Comparison of ENCODE assay signal across 20 cellular contexts in genomic region chr11:45748801-45749200, GRCh38.
"Had no signal": no experiment of that assay in that cellular context is flagged by ENCODE, and none has a peak within 500 bp of the region (broad histone marks: within the 10 kb centered on the region; RNA-seq: fewer than 3 reads in every experiment).

No MANE protein-coding gene starts in this region.

- H3K27ac Mint-ChIP-seq: activated CD4-positive, alpha-beta T cell treated with anti-CD3 and anti-CD28 coated beads, Interleukin-2, amount 10 ng/mL, durations not matched to agents 7 days and 5 days; activated naive CD4-positive, alpha-beta T cell treated with anti-CD3 and anti-CD28 coated beads, Interleukin-2, amount 50 U/mL, for 72 hours; activated T-helper 1 cell treated with anti-CD3 and anti-CD28 coated beads, Interleukin-12 subunit alpha, Interleukin-12 subunit beta, Interleukin-2, Interleukin-4 antibody, amounts not matched to agents 30 ng/mL and 10 ng/mL and 1 ng/mL, durations not matched to agents 14 hours and 24 hours and 36 hours; dendritic cell treated with granulocyte-macrophage colony-stimulating factor and Interleukin-4, amounts not matched to agents 40 ng/mL and 50 ng/mL, for 4 days; memory B cell; naive B cell had no signal

- H3K4me3 Mint-ChIP-seq: activated CD4-positive, alpha-beta T cell treated with anti-CD3 and anti-CD28 coated beads, Interleukin-2, amount 10 ng/mL, durations not matched to agents 7 days and 5 days; activated T-helper 1 cell treated with anti-CD3 and anti-CD28 coated beads, Interleukin-12 subunit alpha, Interleukin-12 subunit beta, Interleukin-2, Interleukin-4 antibody, amounts not matched to agents 30 ng/mL and 10 ng/mL and 1 ng/mL, durations not matched to agents 14 hours and 24 hours and 36 hours; dendritic cell treated with granulocyte-macrophage colony-stimulating factor and Interleukin-4, amounts not matched to agents 40 ng/mL and 50 ng/mL, for 4 days; memory B cell; naive B cell had no signal

- H3K4me1 Mint-ChIP-seq: activated CD4-positive, alpha-beta T cell treated with anti-CD3 and anti-CD28 coated beads, Interleukin-2, amount 10 ng/mL, durations not matched to agents 7 days and 5 days; memory B cell; naive B cell had no signal

- H3K4me3 ChIP-seq: adrenal gland, hepatocyte, mucosa of descending colon, spleen, tibial nerve, uterus had no signal

- H3K4me1 ChIP-seq: adrenal gland, uterus had no signal

- ATAC-seq: activated naive CD4-positive, alpha-beta T cell treated with anti-CD3 and anti-CD28 coated beads, Interleukin-2, amount 50 U/mL, for 72 hours; mucosa of descending colon; sciatic nerve; stimulated activated naive CD8-positive, alpha-beta T cell treated with anti-CD3 and anti-CD28 coated beads, Interleukin-15, Interleukin-2, amounts not matched to agents 100 U/mL and 50 U/mL, for 24 hours had no signal

- DNase-seq: activated CD4-positive, alpha-beta T cell treated with anti-CD3 and anti-CD28 coated beads, Interleukin-2, amount 10 ng/mL, durations not matched to agents 7 days and 5 days; activated gamma-delta T cell treated with Interleukin-2 at 50 U/mL for 16 hours; adrenal gland; effector memory CD4-positive, alpha-beta T cell; foreskin fibroblast; mucosa of descending colon; naive B cell; spleen; stimulated activated naive CD8-positive, alpha-beta T cell treated with anti-CD3 and anti-CD28 coated beads, Interleukin-15, Interleukin-2, amounts not matched to agents 100 U/mL and 50 U/mL, for 24 hours; substantia nigra; T-helper 1 cell; T-helper 9 cell; uterus had no signal

- H3K36me3 ChIP-seq: adrenal gland, spleen, tibial nerve, uterus had no signal

- H3K36me3 Mint-ChIP-seq: activated naive CD4-positive, alpha-beta T cell treated with anti-CD3 and anti-CD28 coated beads, Interleukin-2, amount 50 U/mL, for 72 hours; naive B cell had no signal

- H3K27me3 Mint-ChIP-seq: activated CD4-positive, alpha-beta T cell treated with anti-CD3 and anti-CD28 coated beads, Interleukin-2, amount 10 ng/mL, durations not matched to agents 7 days and 5 days had no signal

- H2AFZ ChIP-seq: hepatocyte had no signal

- H3K9me3 ChIP-seq: adrenal gland, mucosa of descending colon, spleen, tibial nerve, uterus had no signal

- H3K9me3 Mint-ChIP-seq: activated CD4-positive, alpha-beta T cell treated with anti-CD3 and anti-CD28 coated beads, Interleukin-2, amount 10 ng/mL, durations not matched to agents 7 days and 5 days; activated naive CD4-positive, alpha-beta T cell treated with anti-CD3 and anti-CD28 coated beads, Interleukin-2, amount 50 U/mL, for 72 hours; activated T-helper 1 cell treated with anti-CD3 and anti-CD28 coated beads, Interleukin-12 subunit alpha, Interleukin-12 subunit beta, Interleukin-2, Interleukin-4 antibody, amounts not matched to agents 30 ng/mL and 10 ng/mL and 1 ng/mL, durations not matched to agents 14 hours and 24 hours and 36 hours; dendritic cell treated with granulocyte-macrophage colony-stimulating factor and Interleukin-4, amounts not matched to agents 40 ng/mL and 50 ng/mL, for 4 days; memory B cell; naive B cell had no signal

- H3K79me2 ChIP-seq: hepatocyte had no signal

- H3K4me2 ChIP-seq: hepatocyte had no signal

- H3K27ac ChIP-seq: adrenal gland, hepatocyte, spleen, tibial nerve, uterus had no signal
